Comparison of ENCODE assay signal across 3 cellular contexts in genomic region chr16:69806776-69807175, GRCh38.
TF ChIP-seq lines count a peak whose summit lies in the region.

No MANE protein-coding gene starts in this region.

TF ChIP-seq in HEK293, 187 proteins besides CTCF, POLR2A, EP300 and RAD21:
- peak; percentile 67 for TF ChIP-seq ZNF24 (tag by site-specific recombination; IDR thresholded peaks at IDR 0.05)

TF ChIP-seq in K562, 482 proteins besides CTCF, POLR2A, EP300 and RAD21:
- peak; percentile 89 for TF ChIP-seq ZNF24 (IDR thresholded peaks at IDR 0.05)

TF ChIP-seq in HepG2, 621 proteins besides CTCF, POLR2A, EP300 and RAD21:
- TF ChIP-seq ZNF24 (IDR thresholded peaks at IDR 0.05), result peak; percentile 84; the same call in 1 of the 2 replicates
